ENCODE assay signal across 8 cellular contexts in genomic region chr14:69259531-69260245, GRCh38. TPM values are rescaled to one million over a fixed set of nuclear protein-coding genes. Genes with fewer than 3 reads are reported as not detected.
DNase-seq lines count a peak whose midpoint lies in the region; ATAC-seq and TF ChIP-seq lines count a peak whose summit lies in the region.

TSS of gene GALNT16 (plus strand) at chr14:69260158. CDS start at chr14:69260291, 133 bp downstream.

- peak; percentile 75 for DNase-seq in DMS79 treated with DMSO at 0.1 percent for 48 hours (lab: John Stamatoyannopoulos, UW)
- DNase-seq in LNCaP clone FGC (ENCODE audit: low read depth), result no peak
- peak in 1 of 2 donors; percentile 69 for DNase-seq in ascending aorta (ENCODE audit: low spot score in 2 of 2)

- peak within 1 kb of the TSS; percentile 37 for H3K4me3 ChIP-seq in LNCaP clone FGC (ENCODE audit: low read depth, low read length)
- peak within 1 kb of the TSS; percentile 76 to 78 for H3K4me3 ChIP-seq in ascending aorta
- peak within 1 kb of the TSS; percentile 71 for H3K4me3 ChIP-seq in iPS-18c (ENCODE audit: insufficient read depth, low read depth, low read length)
- H3K4me3 ChIP-seq in skin epidermis, result peak within 1 kb of the TSS; percentile 23 to 54 (median 38)

- peaks cover 4 to 37% of the 10 kb centered on the region in 2 donors for H3K4me1 ChIP-seq in ascending aorta

- ATAC-seq in HG02678 (IDR thresholded peaks at IDR 0.05; ENCODE audit: unreplicated experiment) (no peak), HG03095 (IDR thresholded peaks at IDR 0.05; ENCODE audit: unreplicated experiment) (no peak), GM21367 (IDR thresholded peaks at IDR 0.05; ENCODE audit: unreplicated experiment) (no peak)

- no peaks in the 10 kb centered on the region for H3K36me3 ChIP-seq in ascending aorta

- no peak for TF ChIP-seq CTCF in LNCaP clone FGC (IDR thresholded peaks at IDR 0.05; ENCODE audit: control insufficient read depth, extremely low read depth, insufficient read depth)
- TF ChIP-seq CTCF in ascending aorta (IDR thresholded peaks at IDR 0.05), result peak; percentile 19 to 50 (median 34)

- H3K27me3 ChIP-seq in ascending aorta, result no peaks in the 10 kb centered on the region

- intact Hi-C loops in ascending aorta (cut with DNase I), result loop anchor here (1.0 to 2.0 kb wide), 2 partner anchors 17 to 58 kb away; no protein-coding TSS in a partner anchor

- H3K9me3 ChIP-seq in ascending aorta (no peaks in the 10 kb centered on the region), iPS-18c (ENCODE audit: control insufficient read depth, insufficient read depth, low read length) (no peaks in the 10 kb centered on the region)

- H3K27ac ChIP-seq in ascending aorta, result peak within 1 kb of the TSS; percentile 0 to 74
- peak within 1 kb of the TSS in 9 of 21 experiments; percentile 14 to 83 (median 70) for H3K27ac ChIP-seq in skin epidermis

RNA-seq across cellular contexts. Expression of gene GALNT16, which starts in this region (rescaled TPM):
- 38.0 TPM for total RNA-seq in ascending aorta
